ENCODE assay signal across 8 cellular contexts in genomic region chr2:69828913-69829242, GRCh38. TPM values are rescaled to one million over a fixed set of nuclear protein-coding genes. Genes with fewer than 3 reads are reported as not detected.
DNase-seq lines count a peak whose midpoint lies in the region; ATAC-seq and TF ChIP-seq lines count a peak whose summit lies in the region.

No MANE protein-coding gene starts in this region.

- H3K4me3 Mint-ChIP-seq in activated naive CD4-positive, alpha-beta T cell treated with anti-CD3 and anti-CD28 coated beads, Interleukin-2, amount 50 U/mL, for 24 hours, result peak overlapping the region; percentile 92

- H3K4me1 Mint-ChIP-seq in activated naive CD4-positive, alpha-beta T cell treated with anti-CD3 and anti-CD28 coated beads, Interleukin-2, amount 50 U/mL, for 24 hours, result peaks cover 46% of the 10 kb centered on the region

- H3K27me3 ChIP-seq in RWPE2 (ENCODE audit: insufficient read depth, poor library complexity, severe bottlenecking) (no peaks in the 10 kb centered on the region), skeletal muscle satellite cell (ENCODE audit: control insufficient read depth, insufficient read depth, low read length) (no peaks in the 10 kb centered on the region)

- H3K36me3 Mint-ChIP-seq in activated naive CD4-positive, alpha-beta T cell treated with anti-CD3 and anti-CD28 coated beads, Interleukin-2, amount 50 U/mL, for 24 hours, result peaks cover 5% of the 10 kb centered on the region

- no peak; the same call in 2 of the 3 replicates for ATAC-seq in RWPE2 (ENCODE audit: low read depth)

- peak overlapping the region; percentile 86 for H3K9ac ChIP-seq in skeletal muscle satellite cell (ENCODE audit: low read depth, low read length)

- no peak for DNase-seq in activated naive CD4-positive, alpha-beta T cell (lab: John Stamatoyannopoulos, UW)
- DNase-seq in RWPE2 (ENCODE audit: low spot score), result no peak
- DNase-seq in fibroblast of pulmonary artery (ENCODE audit: low read depth), result no peak
- DNase-seq in NCI-H774 (lab: John Stamatoyannopoulos, UW), result no peak
- no peak for DNase-seq in GM10248 (ENCODE audit: extremely low spot score)
- no peak for DNase-seq in NCI-H1105 (lab: John Stamatoyannopoulos, UW)

- POLR2A ChIA-PET in GM10248 (lab: Yijun Ruan, JAX), result no interaction called here

- CTCF ChIA-PET in GM10248 (lab: Yijun Ruan, JAX), result interaction anchor here (1.1 to 5.3 kb wide), 3 partner anchors 11 to 103 kb away, joined by 3 to 61 read pairs (median 36); no protein-coding TSS in a partner anchor

- H3K27ac Mint-ChIP-seq in activated naive CD4-positive, alpha-beta T cell treated with anti-CD3 and anti-CD28 coated beads, Interleukin-2, amount 50 U/mL, for 24 hours, result peak overlapping the region; percentile 95

- H3K9me3 ChIP-seq in RWPE2 (ENCODE audit: severe bottlenecking), result no peaks in the 10 kb centered on the region
- H3K9me3 ChIP-seq in skeletal muscle satellite cell (replicated peaks; ENCODE audit: low read length), result no peaks in the 10 kb centered on the region

- H3K27me3 Mint-ChIP-seq in activated naive CD4-positive, alpha-beta T cell treated with anti-CD3 and anti-CD28 coated beads, Interleukin-2, amount 50 U/mL, for 24 hours, result no peaks in the 10 kb centered on the region

- peak overlapping the region; percentile 23 for H3K27ac ChIP-seq in RWPE2 (ENCODE audit: poor library complexity, severe bottlenecking)

- H3K36me3 ChIP-seq in RWPE2 (ENCODE audit: low read depth) (peaks cover 11% of the 10 kb centered on the region), skeletal muscle satellite cell (ENCODE audit: insufficient read depth, low read length) (no peaks in the 10 kb centered on the region)

- H3K4me3 ChIP-seq in RWPE2 (ENCODE audit: severe bottlenecking) (peak overlapping the region; percentile 73), fibroblast of pulmonary artery (replicated peaks; ENCODE audit: low read depth, low read length) (peak overlapping the region; percentile 88), skeletal muscle satellite cell (ENCODE audit: low read length) (peak overlapping the region; percentile 85)

- H3K4me2 ChIP-seq in skeletal muscle satellite cell (ENCODE audit: low read length), result peak overlapping the region; percentile 90

- peaks cover 8% of the 10 kb centered on the region for H3K4me1 ChIP-seq in RWPE2 (ENCODE audit: insufficient read depth, poor library complexity, severe bottlenecking)
- H3K4me1 ChIP-seq in skeletal muscle satellite cell (ENCODE audit: control insufficient read depth, insufficient read depth, low read length), result no peaks in the 10 kb centered on the region

- no peak for TF ChIP-seq CTCF in RWPE2 (IDR thresholded peaks at IDR 0.05; ENCODE audit: poor library complexity, severe bottlenecking)
- no peak for TF ChIP-seq CTCF in fibroblast of pulmonary artery (IDR thresholded peaks at IDR 0.05; ENCODE audit: low read length, missing control alignments)
- TF ChIP-seq CTCF in GM10248 (IDR thresholded peaks at IDR 0.05; ENCODE audit: control extremely low read depth, extremely low read depth, low read depth, missing control alignments), result no peak

- H3K9me3 Mint-ChIP-seq in activated naive CD4-positive, alpha-beta T cell treated with anti-CD3 and anti-CD28 coated beads, Interleukin-2, amount 50 U/mL, for 24 hours, result no peaks in the 10 kb centered on the region

RNA-seq across cellular contexts. Expression of gene GMCL1, which starts 0.6 kb away (rescaled TPM):
- 3.8 and 3.9 TPM in 2 replicates for total RNA-seq in skeletal muscle satellite cell (2012; rRNA removed)
